ENCODE assay signal across 1 cellular context in the genomic region with DNA sequence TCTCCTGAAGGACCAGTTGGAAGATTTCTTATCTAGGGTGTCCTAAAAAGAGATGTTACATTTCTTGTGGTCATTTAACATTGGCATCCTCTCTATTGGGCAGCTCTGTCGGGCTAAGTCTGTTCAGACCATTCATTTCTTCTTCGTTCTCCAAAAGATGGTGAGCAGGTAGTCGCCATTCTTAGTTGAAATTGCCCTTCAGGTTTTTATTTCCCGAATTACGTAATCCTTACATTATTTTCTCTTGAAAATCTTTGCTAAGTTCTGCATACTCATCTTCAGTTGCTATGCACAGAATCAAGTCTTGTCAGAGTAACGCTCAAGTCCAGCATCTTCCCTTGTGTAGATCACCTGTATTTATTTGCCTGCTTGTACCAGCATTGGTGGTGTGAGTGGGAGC.
TF ChIP-seq lines count a peak whose summit lies in the region.

No MANE protein-coding gene starts in this region.

TF ChIP-seq in GM12878, 131 proteins besides CTCF, POLR2A, EP300 and RAD21:
- TF ChIP-seq HDGF (IDR thresholded peaks at IDR 0.05) (no peak), CBX5 (IDR thresholded peaks at IDR 0.05; ENCODE audit: low read depth) (no peak), ETV6 (conservative IDR thresholded peaks at IDR 0.05 in 1 of 2, IDR thresholded peaks at IDR 0.05 in 1 of 2; ENCODE audit: borderline replicate concordance in 1 of 2, low read depth in 1 of 2) (no peak), KLF5 (IDR thresholded peaks at IDR 0.05; ENCODE audit: partially characterized antibody) (no peak)
TF ChIP-seq in GM12878: peak in this region for 0.
